In genomic region chr9:132075853-132076252, GRCh38 we compare ENCODE assay signal across 28 cellular contexts. TPM values are rescaled to one million over a fixed set of nuclear protein-coding genes. Genes with fewer than 3 reads are reported as not detected.
DNase-seq lines count a peak whose midpoint lies in the region; ATAC-seq and TF ChIP-seq lines count a peak whose summit lies in the region.
"Had no signal": no experiment of that assay in that cellular context is flagged by ENCODE, and none has a peak within 500 bp of the region (broad histone marks: within the 10 kb centered on the region; RNA-seq: fewer than 3 reads in every experiment).

No MANE protein-coding gene starts in this region.

- H4K20me1 ChIP-seq in Karpas-422 (ENCODE audit: insufficient read depth, low read depth, low read length) (peaks cover 15% of the 10 kb centered on the region; the same call in 1 of the 2 replicates), mammary epithelial cell (ENCODE audit: insufficient read depth, low read length) (no peaks in the 10 kb centered on the region)

- H3K79me2 ChIP-seq in Karpas-422 (ENCODE audit: low read length) (peaks cover 87% of the 10 kb centered on the region), mammary epithelial cell (ENCODE audit: insufficient read depth, low read length) (peaks cover 88% of the 10 kb centered on the region), mesendoderm (ENCODE audit: control insufficient read depth, insufficient read depth, low read length) (peaks cover 18% of the 10 kb centered on the region)

- H3K9me3 Mint-ChIP-seq in stimulated activated naive CD8-positive, alpha-beta T cell treated with anti-CD3 and anti-CD28 coated beads, Interleukin-15, Interleukin-2, amounts not matched to agents 100 ng/mL and 50 ng/mL, for 24 hours = no peaks in the 10 kb centered on the region
- no peaks in the 10 kb centered on the region for H3K9me3 Mint-ChIP-seq in stimulated activated naive CD8-positive, alpha-beta T cell treated with anti-CD3 and anti-CD28 coated beads, Interleukin-15, amount 100 ng/mL, for 72 hours
- H3K9me3 Mint-ChIP-seq: naive thymus-derived CD8-positive, alpha-beta T cell; T-cell had no signal

- no peaks in the 10 kb centered on the region for H3K27me3 ChIP-seq in Karpas-422 (ENCODE audit: low read length)
- H3K27me3 ChIP-seq in mammary epithelial cell (ENCODE audit: insufficient read depth, low read length) = no peaks in the 10 kb centered on the region
- H3K27me3 ChIP-seq in mesendoderm (ENCODE audit: insufficient read depth, low read length, poor library complexity) = no peaks in the 10 kb centered on the region
- H3K27me3 ChIP-seq: cardiac muscle cell, Peyer's patch, SJCRH30 had no signal

- H3K4me3 Mint-ChIP-seq in stimulated activated naive CD8-positive, alpha-beta T cell treated with anti-CD3 and anti-CD28 coated beads, Interleukin-15, Interleukin-2, amounts not matched to agents 100 ng/mL and 50 ng/mL, for 24 hours = peak overlapping the region; percentile 5
- peak overlapping the region in 1 of 2 donors; percentile 3 for H3K4me3 Mint-ChIP-seq in stimulated activated naive CD8-positive, alpha-beta T cell treated with anti-CD3 and anti-CD28 coated beads, Interleukin-15, amount 100 ng/mL, for 72 hours
- H3K4me3 Mint-ChIP-seq: T-cell had no signal

- no peak overlapping the region for H3K27ac Mint-ChIP-seq in stimulated activated naive CD8-positive, alpha-beta T cell treated with anti-CD3 and anti-CD28 coated beads, Interleukin-15, Interleukin-2, amounts not matched to agents 100 ng/mL and 50 ng/mL, for 24 hours
- no peak overlapping the region for H3K27ac Mint-ChIP-seq in stimulated activated naive CD8-positive, alpha-beta T cell treated with anti-CD3 and anti-CD28 coated beads, Interleukin-15, amount 100 ng/mL, for 72 hours
- H3K27ac Mint-ChIP-seq: T-cell had no signal

- H3K23ac ChIP-seq in mesendoderm (ENCODE audit: low read length) = no peak overlapping the region

- 14% methylated on average over 2 of the region's 2 CpGs for WGBS in mammary epithelial cell (ENCODE audit: low coverage, missing lambda C conversion rate)
- WGBS in mesendoderm (ENCODE audit: extremely low coverage, insufficient coverage, low lambda C conversion rate) = no CpG with 5 or more reads among the region's 2 CpGs

- CTCF ChIA-PET in mammary epithelial cell (lab: Charles Lee; ENCODE audit: low non-redundant PET) = no interaction called here

- no peak overlapping the region for H2AK5ac ChIP-seq in mesendoderm (ENCODE audit: low read length)

- peaks cover 26% of the 10 kb centered on the region for H3K79me1 ChIP-seq in mesendoderm (ENCODE audit: low read length)

- no peak overlapping the region for H2AFZ ChIP-seq in Karpas-422 (ENCODE audit: low read length)
- H2AFZ ChIP-seq in mammary epithelial cell (ENCODE audit: low read depth, low read length) = peak overlapping the region; percentile 9
- H2AFZ ChIP-seq: parathyroid adenoma had no signal

- H3K4ac ChIP-seq in mesendoderm (ENCODE audit: low read depth, low read length) = no peak overlapping the region

- H3K18ac ChIP-seq in mesendoderm (ENCODE audit: low read length) = no peak overlapping the region

- H3K9me2 ChIP-seq in Karpas-422 (replicated peaks; ENCODE audit: insufficient read depth, low read length) = 0 out of 2 replicates have a peak, but pooled peaks cover 2% of the 10 kb centered on the region

- ATAC-seq in stimulated activated naive CD8-positive, alpha-beta T cell treated with anti-CD3 and anti-CD28 coated beads, Interleukin-15, amount 100 ng/mL, for 72 hours = no peak
- ATAC-seq in GM19395 (IDR thresholded peaks at IDR 0.05; ENCODE audit: unreplicated experiment) = no peak
- ATAC-seq: naive thymus-derived CD8-positive, alpha-beta T cell; T-cell had no signal

- H3K9me3 ChIP-seq in Karpas-422 (ENCODE audit: low read length) (no peaks in the 10 kb centered on the region), mammary epithelial cell (replicated peaks; ENCODE audit: insufficient read depth, low read length) (no peaks in the 10 kb centered on the region)
- H3K9me3 ChIP-seq: Peyer's patch, SJCRH30 had no signal

- H3K56ac ChIP-seq in mesendoderm (ENCODE audit: low read length) = no peak overlapping the region

- H3K4me1 Mint-ChIP-seq in stimulated activated naive CD8-positive, alpha-beta T cell treated with anti-CD3 and anti-CD28 coated beads, Interleukin-15, Interleukin-2, amounts not matched to agents 100 ng/mL and 50 ng/mL, for 24 hours (ENCODE audit: low read depth) = peaks cover 70% of the 10 kb centered on the region
- peaks cover 64% of the 10 kb centered on the region for H3K4me1 Mint-ChIP-seq in stimulated activated naive CD8-positive, alpha-beta T cell treated with anti-CD3 and anti-CD28 coated beads, Interleukin-15, amount 100 ng/mL, for 72 hours

- H3K4me1 ChIP-seq in Karpas-422 (ENCODE audit: low read length) (peaks cover 20% of the 10 kb centered on the region), mammary epithelial cell (ENCODE audit: insufficient read depth, low read length) (peaks cover 41% of the 10 kb centered on the region), mesendoderm (ENCODE audit: control insufficient read depth, low read depth, low read length) (peaks cover 2% of the 10 kb centered on the region)

- no peak overlapping the region for H4K5ac ChIP-seq in mesendoderm (ENCODE audit: low read length)

- H3K27ac ChIP-seq in Karpas-422 (ENCODE audit: low read length) (no peak overlapping the region), mammary epithelial cell (ENCODE audit: insufficient read depth, low read depth, low read length) (peak overlapping the region; percentile 63), mesendoderm (ENCODE audit: low read depth, low read length) (no peak overlapping the region)
- H3K27ac ChIP-seq: C4-2B, cardiac muscle cell, parathyroid adenoma, Peyer's patch, SJCRH30 had no signal

- H2BK120ac ChIP-seq in mesendoderm (ENCODE audit: low read depth, low read length) = no peak overlapping the region

- H3K36me3 ChIP-seq in Karpas-422 (ENCODE audit: insufficient read depth, low read length) = peaks cover 13% of the 10 kb centered on the region; the same call in 1 of the 2 replicates
- H3K36me3 ChIP-seq in mammary epithelial cell (ENCODE audit: insufficient read depth, low read length) = peaks cover 2% of the 10 kb centered on the region
- H3K36me3 ChIP-seq in mesendoderm (ENCODE audit: control insufficient read depth, insufficient read depth, low read length) = peaks cover 2% of the 10 kb centered on the region

- intact Hi-C loops in mammary epithelial cell (cut with micrococcal nuclease) = loop anchor here (5.0 to 10.0 kb wide), 2 partner anchors 86 to 111 kb away; partner anchors contain the start of gene NTNG2

- no peak for TF ChIP-seq CTCF in mammary epithelial cell (conservative IDR thresholded peaks at IDR 0.05 in 1 of 2, IDR thresholded peaks at IDR 0.05 in 1 of 2; ENCODE audit: extremely low read depth in 1 of 2, insufficient read depth in 1 of 2, low read depth in 1 of 2, low read length in 2 of 2)

- no peak for DNase-seq in stimulated activated naive CD8-positive, alpha-beta T cell treated with anti-CD3 and anti-CD28 coated beads, Interleukin-15, amount 100 ng/mL, for 72 hours
- DNase-seq in Karpas-422 (peak; percentile 21), mammary epithelial cell (peak; percentile 82), mesendoderm (no peak)
- DNase-seq in stimulated activated CD4-positive, alpha-beta T cell treated with anti-CD3 and anti-CD28 coated beads, Interleukin-2, amount 100 ng/mL, for 24 hours = no peak
- DNase-seq: activated CD4-positive, CD25-positive, alpha-beta regulatory T cell; activated CD8-positive, alpha-beta memory T cell treated with anti-CD3 and anti-CD28 coated beads for 24 hours; activated naive CD4-positive, alpha-beta T cell; effector memory CD4-positive, alpha-beta T cell; EL; erythroblast; GOT3; islet precursor cell; naive thymus-derived CD8-positive, alpha-beta T cell; NCI-H1048; NCI-H1694 treated with DMSO at 0.1 percent for 48 hours; NCI-H2171; NCI-H526; Peyer's patch; SJCRH30; stimulated activated CD4-positive, alpha-beta T cell treated with anti-CD3 and anti-CD28 coated beads, Interleukin-4, amount 100 ng/mL, for 1 hour; T-cell had no signal

- H2BK5ac ChIP-seq in mesendoderm (ENCODE audit: low read length) = no peak overlapping the region

- BruUV-seq in mammary epithelial cell (replicated peaks; lab: Mats Ljungman, UMichigan) = no TSS peak

- no peak overlapping the region for H3K9ac ChIP-seq in Karpas-422 (ENCODE audit: low read length)
- no peak overlapping the region for H3K9ac ChIP-seq in mammary epithelial cell (ENCODE audit: insufficient read depth, low read length)
- H3K9ac ChIP-seq in mesendoderm (ENCODE audit: low read length) = no peak overlapping the region
- H3K9ac ChIP-seq: parathyroid adenoma had no signal

- no peak overlapping the region for H3K4me2 ChIP-seq in Karpas-422 (ENCODE audit: low read depth, low read length, poor library complexity, severe bottlenecking)
- H3K4me2 ChIP-seq in mammary epithelial cell (ENCODE audit: insufficient read depth, low read depth, low read length) = peak overlapping the region; percentile 66
- no peak overlapping the region for H3K4me2 ChIP-seq in mesendoderm (ENCODE audit: low read length)

- H3K4me3 ChIP-seq in Karpas-422 (ENCODE audit: low read length) (no peak overlapping the region), mammary epithelial cell (replicated peaks in 1 of 3; ENCODE audit: insufficient read depth in 1 of 3, low read depth in 2 of 3, low read length in 3 of 3) (peak overlapping the region in 1 of 3 experiments; percentile 9), mesendoderm (ENCODE audit: low read length) (no peak overlapping the region)
- H3K4me3 ChIP-seq: cardiac muscle cell, coronary artery, Peyer's patch, SJCRH30 had no signal

- dilution Hi-C loops in mammary epithelial cell (cut with HindIII; ENCODE audit: low sequenced_read_pairs) = no loop called here

- in situ Hi-C loops in mammary epithelial cell (cut with MboI; ENCODE audit: low sequenced_read_pairs in 2 of 2) = no loop called here

- H3K36me3 Mint-ChIP-seq in stimulated activated naive CD8-positive, alpha-beta T cell treated with anti-CD3 and anti-CD28 coated beads, Interleukin-15, Interleukin-2, amounts not matched to agents 100 ng/mL and 50 ng/mL, for 24 hours (ENCODE audit: low read depth) = peaks cover 61% of the 10 kb centered on the region

- H2BK15ac ChIP-seq in mesendoderm (replicated peaks; ENCODE audit: low read depth) = no peak overlapping the region

- H3K27me3 Mint-ChIP-seq in stimulated activated naive CD8-positive, alpha-beta T cell treated with anti-CD3 and anti-CD28 coated beads, Interleukin-15, Interleukin-2, amounts not matched to agents 100 ng/mL and 50 ng/mL, for 24 hours = peaks cover 1% of the 10 kb centered on the region
- H3K27me3 Mint-ChIP-seq in stimulated activated naive CD8-positive, alpha-beta T cell treated with anti-CD3 and anti-CD28 coated beads, Interleukin-15, amount 100 ng/mL, for 72 hours = no peaks in the 10 kb centered on the region
- H3K27me3 Mint-ChIP-seq: naive thymus-derived CD8-positive, alpha-beta T cell; T-cell had no signal

- no peak overlapping the region for H4K8ac ChIP-seq in mesendoderm (ENCODE audit: low read depth, low read length)

RNA-seq across cellular contexts. Expression of gene MED27, which starts 3.8 kb away (rescaled TPM):
- total RNA-seq in Karpas-422 (2014; rRNA removed; shearing (Covaris generic); ENCODE audit: low replicate concordance) = 14.7 and 19.8 TPM in 2 replicates
- total RNA-seq in mammary epithelial cell = 10 to 100 TPM; 31.8 to 39.8 TPM
- polyA plus RNA-seq in mammary epithelial cell = 62.6 TPM
- polyA minus RNA-seq in mammary epithelial cell = 51.8 TPM
- polyA plus RNA-seq in mesendoderm (2013, experiment 1 of 2) = 34.9 TPM
- polyA plus RNA-seq in mesendoderm (2013, experiment 2 of 2) = 35.8 TPM

Comparison
In these comparisons a context has a peak if more than half of its experiments do, and no peak if none do; other contexts are left out.
1. DNase-seq: peak in Karpas-422 (single experiment) and mammary epithelial cell (single experiment); none in stimulated activated naive CD8-positive, alpha-beta T cell treated with anti-CD3 and anti-CD28 coated beads, Interleukin-15, amount 100 ng/mL, for 72 hours (0 of 2), mesendoderm (single experiment) and stimulated activated CD4-positive, alpha-beta T cell treated with anti-CD3 and anti-CD28 coated beads, Interleukin-2, amount 100 ng/mL, for 24 hours (0 of 2).